ENCODE assay signal across 1 cellular context in the genomic region with DNA sequence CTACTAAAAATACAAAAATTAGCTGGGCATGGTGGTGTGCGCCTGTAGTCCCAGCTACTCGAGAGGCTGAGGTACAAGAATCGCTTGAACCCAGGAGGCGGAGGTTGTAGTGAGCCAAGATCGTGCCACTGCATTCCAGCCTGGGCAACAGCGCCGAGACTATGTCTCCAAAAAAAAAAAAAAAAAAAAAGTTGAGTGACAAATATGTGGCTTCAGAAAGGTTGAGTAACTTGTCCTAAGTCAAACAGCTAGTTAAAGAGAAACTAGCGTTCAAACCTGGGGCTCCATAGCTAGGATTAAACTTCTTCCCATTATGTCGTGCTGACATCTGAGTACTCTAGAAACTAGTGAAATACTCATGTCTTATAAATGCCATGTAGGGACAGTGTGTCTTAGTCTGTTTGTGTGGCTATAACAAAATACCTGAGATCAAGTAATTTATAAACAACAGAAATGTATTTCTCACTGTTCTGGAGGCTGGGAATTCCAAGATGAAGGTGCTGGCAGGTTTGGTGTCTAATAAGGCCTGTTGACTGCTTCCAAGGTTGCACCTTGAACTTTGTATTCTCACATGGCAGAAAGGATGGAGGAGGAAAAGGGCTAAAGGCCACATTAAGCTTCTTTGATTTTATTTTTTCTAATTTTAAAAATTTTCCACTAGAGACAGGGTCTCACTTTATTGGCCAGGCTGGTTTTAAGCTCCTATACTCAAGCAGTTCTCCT.
TF ChIP-seq lines count a peak whose summit lies in the region.

No MANE protein-coding gene starts in this region.

TF ChIP-seq in HepG2, 621 proteins besides CTCF, POLR2A, EP300 and RAD21 (continued from another document and continues in another):
- TF ChIP-seq, protein P1, sequence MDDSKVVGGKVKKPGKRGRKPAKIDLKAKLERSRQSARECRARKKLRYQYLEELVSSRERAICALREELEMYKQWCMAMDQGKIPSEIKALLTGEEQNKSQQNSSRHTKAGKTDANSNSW (CRISPR knock-in tag; IDR thresholded peaks at IDR 0.05; ENCODE audit: borderline replicate concordance): no peak
- TF ChIP-seq SAFB2 (CRISPR knock-in tag; IDR thresholded peaks at IDR 0.05; ENCODE audit: borderline replicate concordance, low read depth) (no peak), SAP130 (CRISPR knock-in tag; IDR thresholded peaks at IDR 0.05; ENCODE audit: low read depth) (0 out of 2 replicates have a peak, but pooled peaks have one; percentile 13), SOX13 (IDR thresholded peaks at IDR 0.05) (no peak), SOX13 (CRISPR knock-in tag; conservative IDR thresholded peaks at IDR 0.05 in 1 of 2, IDR thresholded peaks at IDR 0.05 in 1 of 2) (peak in 1 of 2 experiments; percentile 17; a peak in 1 of 4 replicates), NCOA5 (CRISPR knock-in tag; IDR thresholded peaks at IDR 0.05) (no peak), ZNF768 (CRISPR knock-in tag; IDR thresholded peaks at IDR 0.05) (peak; percentile 82), NCOR1 (IDR thresholded peaks at IDR 0.05; ENCODE audit: borderline replicate concordance, low read length) (peak; percentile 39; the same call in 1 of the 2 replicates), KLF13 (CRISPR knock-in tag; IDR thresholded peaks at IDR 0.05) (no peak), ZSCAN29 (CRISPR knock-in tag; conservative IDR thresholded peaks at IDR 0.05) (0 out of 2 replicates have a peak, but pooled peaks have one; percentile 27), RBFOX2 (IDR thresholded peaks at IDR 0.05; ENCODE audit: low read depth, low read length) (0 out of 2 replicates have a peak, but pooled peaks have one; percentile 16), ZSCAN9 (CRISPR knock-in tag; IDR thresholded peaks at IDR 0.05; ENCODE audit: borderline replicate concordance) (no peak), ZNF17 (CRISPR knock-in tag; IDR thresholded peaks at IDR 0.05) (no peak), GFI1 (CRISPR knock-in tag; IDR thresholded peaks at IDR 0.05; ENCODE audit: borderline replicate concordance) (0 out of 2 replicates have a peak, but pooled peaks have one; percentile 50), SIN3A (IDR thresholded peaks at IDR 0.05; ENCODE audit: borderline replicate concordance, low read depth, low read length) (no peak), MED13 (CRISPR knock-in tag; IDR thresholded peaks at IDR 0.05) (0 out of 2 replicates have a peak, but pooled peaks have one; percentile 12), ZNF543 (CRISPR knock-in tag; IDR thresholded peaks at IDR 0.05) (0 out of 2 replicates have a peak, but pooled peaks have one; percentile 43), ZMYM2 (CRISPR knock-in tag; IDR thresholded peaks at IDR 0.05) (0 out of 2 replicates have a peak, but pooled peaks have one; percentile 49), GTF3A (CRISPR knock-in tag; conservative IDR thresholded peaks at IDR 0.05) (no peak), MTA1 (CRISPR knock-in tag; IDR thresholded peaks at IDR 0.05; ENCODE audit: borderline replicate concordance) (0 out of 2 replicates have a peak, but pooled peaks have one; percentile 45)
- TF ChIP-seq, protein P2, sequence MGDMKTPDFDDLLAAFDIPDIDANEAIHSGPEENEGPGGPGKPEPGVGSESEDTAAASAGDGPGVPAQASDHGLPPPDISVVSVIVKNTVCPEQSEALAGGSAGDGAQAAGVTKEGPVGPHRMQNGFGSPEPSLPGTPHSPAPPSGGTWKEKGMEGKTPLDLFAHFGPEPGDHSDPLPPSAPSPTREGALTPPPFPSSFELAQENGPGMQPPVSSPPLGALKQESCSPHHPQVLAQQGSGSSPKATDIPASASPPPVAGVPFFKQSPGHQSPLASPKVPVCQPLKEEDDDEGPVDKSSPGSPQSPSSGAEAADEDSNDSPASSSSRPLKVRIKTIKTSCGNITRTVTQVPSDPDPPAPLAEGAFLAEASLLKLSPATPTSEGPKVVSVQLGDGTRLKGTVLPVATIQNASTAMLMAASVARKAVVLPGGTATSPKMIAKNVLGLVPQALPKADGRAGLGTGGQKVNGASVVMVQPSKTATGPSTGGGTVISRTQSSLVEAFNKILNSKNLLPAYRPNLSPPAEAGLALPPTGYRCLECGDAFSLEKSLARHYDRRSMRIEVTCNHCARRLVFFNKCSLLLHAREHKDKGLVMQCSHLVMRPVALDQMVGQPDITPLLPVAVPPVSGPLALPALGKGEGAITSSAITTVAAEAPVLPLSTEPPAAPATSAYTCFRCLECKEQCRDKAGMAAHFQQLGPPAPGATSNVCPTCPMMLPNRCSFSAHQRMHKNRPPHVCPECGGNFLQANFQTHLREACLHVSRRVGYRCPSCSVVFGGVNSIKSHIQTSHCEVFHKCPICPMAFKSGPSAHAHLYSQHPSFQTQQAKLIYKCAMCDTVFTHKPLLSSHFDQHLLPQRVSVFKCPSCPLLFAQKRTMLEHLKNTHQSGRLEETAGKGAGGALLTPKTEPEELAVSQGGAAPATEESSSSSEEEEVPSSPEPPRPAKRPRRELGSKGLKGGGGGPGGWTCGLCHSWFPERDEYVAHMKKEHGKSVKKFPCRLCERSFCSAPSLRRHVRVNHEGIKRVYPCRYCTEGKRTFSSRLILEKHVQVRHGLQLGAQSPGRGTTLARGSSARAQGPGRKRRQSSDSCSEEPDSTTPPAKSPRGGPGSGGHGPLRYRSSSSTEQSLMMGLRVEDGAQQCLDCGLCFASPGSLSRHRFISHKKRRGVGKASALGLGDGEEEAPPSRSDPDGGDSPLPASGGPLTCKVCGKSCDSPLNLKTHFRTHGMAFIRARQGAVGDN (CRISPR knock-in tag; IDR thresholded peaks at IDR 0.05): 0 out of 2 replicates have a peak, but pooled peaks have one; percentile 37
- TF ChIP-seq, protein P3, sequence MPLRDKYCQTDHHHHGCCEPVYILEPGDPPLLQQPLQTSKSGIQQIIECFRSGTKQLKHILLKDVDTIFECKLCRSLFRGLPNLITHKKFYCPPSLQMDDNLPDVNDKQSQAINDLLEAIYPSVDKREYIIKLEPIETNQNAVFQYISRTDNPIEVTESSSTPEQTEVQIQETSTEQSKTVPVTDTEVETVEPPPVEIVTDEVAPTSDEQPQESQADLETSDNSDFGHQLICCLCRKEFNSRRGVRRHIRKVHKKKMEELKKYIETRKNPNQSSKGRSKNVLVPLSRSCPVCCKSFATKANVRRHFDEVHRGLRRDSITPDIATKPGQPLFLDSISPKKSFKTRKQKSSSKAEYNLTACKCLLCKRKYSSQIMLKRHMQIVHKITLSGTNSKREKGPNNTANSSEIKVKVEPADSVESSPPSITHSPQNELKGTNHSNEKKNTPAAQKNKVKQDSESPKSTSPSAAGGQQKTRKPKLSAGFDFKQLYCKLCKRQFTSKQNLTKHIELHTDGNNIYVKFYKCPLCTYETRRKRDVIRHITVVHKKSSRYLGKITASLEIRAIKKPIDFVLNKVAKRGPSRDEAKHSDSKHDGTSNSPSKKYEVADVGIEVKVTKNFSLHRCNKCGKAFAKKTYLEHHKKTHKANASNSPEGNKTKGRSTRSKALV (CRISPR knock-in tag; IDR thresholded peaks at IDR 0.05): 0 out of 2 replicates have a peak, but pooled peaks have one; percentile 42
- TF ChIP-seq, protein P4, sequence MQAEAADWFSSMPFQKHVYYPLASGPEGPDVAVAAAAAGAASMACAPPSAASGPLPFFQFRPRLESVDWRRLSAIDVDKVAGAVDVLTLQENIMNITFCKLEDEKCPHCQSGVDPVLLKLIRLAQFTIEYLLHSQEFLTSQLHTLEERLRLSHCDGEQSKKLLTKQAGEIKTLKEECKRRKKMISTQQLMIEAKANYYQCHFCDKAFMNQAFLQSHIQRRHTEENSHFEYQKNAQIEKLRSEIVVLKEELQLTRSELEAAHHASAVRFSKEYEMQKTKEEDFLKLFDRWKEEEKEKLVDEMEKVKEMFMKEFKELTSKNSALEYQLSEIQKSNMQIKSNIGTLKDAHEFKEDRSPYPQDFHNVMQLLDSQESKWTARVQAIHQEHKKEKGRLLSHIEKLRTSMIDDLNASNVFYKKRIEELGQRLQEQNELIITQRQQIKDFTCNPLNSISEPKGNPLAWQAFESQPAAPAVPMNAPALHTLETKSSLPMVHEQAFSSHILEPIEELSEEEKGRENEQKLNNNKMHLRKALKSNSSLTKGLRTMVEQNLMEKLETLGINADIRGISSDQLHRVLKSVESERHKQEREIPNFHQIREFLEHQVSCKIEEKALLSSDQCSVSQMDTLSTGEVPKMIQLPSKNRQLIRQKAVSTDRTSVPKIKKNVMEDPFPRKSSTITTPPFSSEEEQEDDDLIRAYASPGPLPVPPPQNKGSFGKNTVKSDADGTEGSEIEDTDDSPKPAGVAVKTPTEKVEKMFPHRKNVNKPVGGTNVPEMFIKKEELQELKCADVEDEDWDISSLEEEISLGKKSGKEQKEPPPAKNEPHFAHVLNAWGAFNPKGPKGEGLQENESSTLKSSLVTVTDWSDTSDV (CRISPR knock-in tag; IDR thresholded peaks at IDR 0.05): no peak
- TF ChIP-seq, protein P5, sequence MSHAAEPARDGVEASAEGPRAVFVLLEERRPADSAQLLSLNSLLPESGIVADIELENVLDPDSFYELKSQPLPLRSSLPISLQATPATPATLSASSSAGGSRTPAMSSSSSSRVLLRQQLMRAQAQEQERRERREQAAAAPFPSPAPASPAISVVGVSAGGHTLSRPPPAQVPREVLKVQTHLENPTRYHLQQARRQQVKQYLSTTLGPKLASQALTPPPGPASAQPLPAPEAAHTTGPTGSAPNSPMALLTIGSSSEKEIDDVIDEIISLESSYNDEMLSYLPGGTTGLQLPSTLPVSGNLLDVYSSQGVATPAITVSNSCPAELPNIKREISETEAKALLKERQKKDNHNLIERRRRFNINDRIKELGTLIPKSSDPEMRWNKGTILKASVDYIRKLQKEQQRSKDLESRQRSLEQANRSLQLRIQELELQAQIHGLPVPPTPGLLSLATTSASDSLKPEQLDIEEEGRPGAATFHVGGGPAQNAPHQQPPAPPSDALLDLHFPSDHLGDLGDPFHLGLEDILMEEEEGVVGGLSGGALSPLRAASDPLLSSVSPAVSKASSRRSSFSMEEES (CRISPR knock-in tag; IDR thresholded peaks at IDR 0.05): no peak
- TF ChIP-seq, protein P6, sequence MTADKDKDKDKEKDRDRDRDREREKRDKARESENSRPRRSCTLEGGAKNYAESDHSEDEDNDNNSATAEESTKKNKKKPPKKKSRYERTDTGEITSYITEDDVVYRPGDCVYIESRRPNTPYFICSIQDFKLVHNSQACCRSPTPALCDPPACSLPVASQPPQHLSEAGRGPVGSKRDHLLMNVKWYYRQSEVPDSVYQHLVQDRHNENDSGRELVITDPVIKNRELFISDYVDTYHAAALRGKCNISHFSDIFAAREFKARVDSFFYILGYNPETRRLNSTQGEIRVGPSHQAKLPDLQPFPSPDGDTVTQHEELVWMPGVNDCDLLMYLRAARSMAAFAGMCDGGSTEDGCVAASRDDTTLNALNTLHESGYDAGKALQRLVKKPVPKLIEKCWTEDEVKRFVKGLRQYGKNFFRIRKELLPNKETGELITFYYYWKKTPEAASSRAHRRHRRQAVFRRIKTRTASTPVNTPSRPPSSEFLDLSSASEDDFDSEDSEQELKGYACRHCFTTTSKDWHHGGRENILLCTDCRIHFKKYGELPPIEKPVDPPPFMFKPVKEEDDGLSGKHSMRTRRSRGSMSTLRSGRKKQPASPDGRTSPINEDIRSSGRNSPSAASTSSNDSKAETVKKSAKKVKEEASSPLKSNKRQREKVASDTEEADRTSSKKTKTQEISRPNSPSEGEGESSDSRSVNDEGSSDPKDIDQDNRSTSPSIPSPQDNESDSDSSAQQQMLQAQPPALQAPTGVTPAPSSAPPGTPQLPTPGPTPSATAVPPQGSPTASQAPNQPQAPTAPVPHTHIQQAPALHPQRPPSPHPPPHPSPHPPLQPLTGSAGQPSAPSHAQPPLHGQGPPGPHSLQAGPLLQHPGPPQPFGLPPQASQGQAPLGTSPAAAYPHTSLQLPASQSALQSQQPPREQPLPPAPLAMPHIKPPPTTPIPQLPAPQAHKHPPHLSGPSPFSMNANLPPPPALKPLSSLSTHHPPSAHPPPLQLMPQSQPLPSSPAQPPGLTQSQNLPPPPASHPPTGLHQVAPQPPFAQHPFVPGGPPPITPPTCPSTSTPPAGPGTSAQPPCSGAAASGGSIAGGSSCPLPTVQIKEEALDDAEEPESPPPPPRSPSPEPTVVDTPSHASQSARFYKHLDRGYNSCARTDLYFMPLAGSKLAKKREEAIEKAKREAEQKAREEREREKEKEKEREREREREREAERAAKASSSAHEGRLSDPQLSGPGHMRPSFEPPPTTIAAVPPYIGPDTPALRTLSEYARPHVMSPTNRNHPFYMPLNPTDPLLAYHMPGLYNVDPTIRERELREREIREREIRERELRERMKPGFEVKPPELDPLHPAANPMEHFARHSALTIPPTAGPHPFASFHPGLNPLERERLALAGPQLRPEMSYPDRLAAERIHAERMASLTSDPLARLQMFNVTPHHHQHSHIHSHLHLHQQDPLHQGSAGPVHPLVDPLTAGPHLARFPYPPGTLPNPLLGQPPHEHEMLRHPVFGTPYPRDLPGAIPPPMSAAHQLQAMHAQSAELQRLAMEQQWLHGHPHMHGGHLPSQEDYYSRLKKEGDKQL (CRISPR knock-in tag; IDR thresholded peaks at IDR 0.05; ENCODE audit: low read depth): no peak
- TF ChIP-seq, protein P7, sequence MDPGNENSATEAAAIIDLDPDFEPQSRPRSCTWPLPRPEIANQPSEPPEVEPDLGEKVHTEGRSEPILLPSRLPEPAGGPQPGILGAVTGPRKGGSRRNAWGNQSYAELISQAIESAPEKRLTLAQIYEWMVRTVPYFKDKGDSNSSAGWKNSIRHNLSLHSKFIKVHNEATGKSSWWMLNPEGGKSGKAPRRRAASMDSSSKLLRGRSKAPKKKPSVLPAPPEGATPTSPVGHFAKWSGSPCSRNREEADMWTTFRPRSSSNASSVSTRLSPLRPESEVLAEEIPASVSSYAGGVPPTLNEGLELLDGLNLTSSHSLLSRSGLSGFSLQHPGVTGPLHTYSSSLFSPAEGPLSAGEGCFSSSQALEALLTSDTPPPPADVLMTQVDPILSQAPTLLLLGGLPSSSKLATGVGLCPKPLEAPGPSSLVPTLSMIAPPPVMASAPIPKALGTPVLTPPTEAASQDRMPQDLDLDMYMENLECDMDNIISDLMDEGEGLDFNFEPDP (CRISPR knock-in tag; conservative IDR thresholded peaks at IDR 0.05): no peak
- TF ChIP-seq, protein P8, sequence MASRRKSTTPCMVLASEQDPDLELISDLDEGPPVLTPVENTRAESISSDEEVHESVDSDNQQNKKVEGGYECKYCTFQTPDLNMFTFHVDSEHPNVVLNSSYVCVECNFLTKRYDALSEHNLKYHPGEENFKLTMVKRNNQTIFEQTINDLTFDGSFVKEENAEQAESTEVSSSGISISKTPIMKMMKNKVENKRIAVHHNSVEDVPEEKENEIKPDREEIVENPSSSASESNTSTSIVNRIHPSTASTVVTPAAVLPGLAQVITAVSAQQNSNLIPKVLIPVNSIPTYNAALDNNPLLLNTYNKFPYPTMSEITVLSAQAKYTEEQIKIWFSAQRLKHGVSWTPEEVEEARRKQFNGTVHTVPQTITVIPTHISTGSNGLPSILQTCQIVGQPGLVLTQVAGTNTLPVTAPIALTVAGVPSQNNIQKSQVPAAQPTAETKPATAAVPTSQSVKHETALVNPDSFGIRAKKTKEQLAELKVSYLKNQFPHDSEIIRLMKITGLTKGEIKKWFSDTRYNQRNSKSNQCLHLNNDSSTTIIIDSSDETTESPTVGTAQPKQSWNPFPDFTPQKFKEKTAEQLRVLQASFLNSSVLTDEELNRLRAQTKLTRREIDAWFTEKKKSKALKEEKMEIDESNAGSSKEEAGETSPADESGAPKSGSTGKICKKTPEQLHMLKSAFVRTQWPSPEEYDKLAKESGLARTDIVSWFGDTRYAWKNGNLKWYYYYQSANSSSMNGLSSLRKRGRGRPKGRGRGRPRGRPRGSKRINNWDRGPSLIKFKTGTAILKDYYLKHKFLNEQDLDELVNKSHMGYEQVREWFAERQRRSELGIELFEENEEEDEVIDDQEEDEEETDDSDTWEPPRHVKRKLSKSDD (CRISPR knock-in tag; IDR thresholded peaks at IDR 0.05; ENCODE audit: low read depth): no peak
